In genomic region chr5:98773214-98773463, GRCh38 we compare ENCODE assay signal across 8 cellular contexts. TPM values are rescaled to one million over a fixed set of nuclear protein-coding genes. Genes with fewer than 3 reads are reported as not detected.
DNase-seq lines count a peak whose midpoint lies in the region; ATAC-seq and TF ChIP-seq lines count a peak whose summit lies in the region.

No MANE protein-coding gene starts in this region.

- no peaks in the 10 kb centered on the region for H3K9me3 ChIP-seq in ES-I3 (ENCODE audit: control insufficient read depth, insufficient read depth, low read length)
- H3K9me3 ChIP-seq in SJSA1 (replicated peaks), result no peaks in the 10 kb centered on the region
- H3K9me3 ChIP-seq in esophagus squamous epithelium, result no peaks in the 10 kb centered on the region
- H3K9me3 ChIP-seq in prostate gland, result no peaks in the 10 kb centered on the region

- DNase-seq in SJSA1 (ENCODE audit: low read depth in 1 of 2, low spot score in 2 of 2), result no peak
- no peak for DNase-seq in esophagus squamous epithelium (lab: John Stamatoyannopoulos, UW)
- no peak for DNase-seq in prostate gland (ENCODE audit: low spot score)
- no peak for DNase-seq in NCI-H774 (lab: John Stamatoyannopoulos, UW)
- no peak for DNase-seq in SK-N-DZ (ENCODE audit: low spot score)
- DNase-seq in NCI-H2196 treated with DMSO at 0.1 percent for 48 hours (lab: John Stamatoyannopoulos, UW; ENCODE audit: unreplicated experiment), result no peak

- TF ChIP-seq CTCF in esophagus squamous epithelium (IDR thresholded peaks at IDR 0.05), result no peak
- TF ChIP-seq CTCF in prostate gland (IDR thresholded peaks at IDR 0.05), result no peak

- TF ChIP-seq POLR2A in esophagus squamous epithelium (IDR thresholded peaks at IDR 0.05) (no peak), prostate gland (IDR thresholded peaks at IDR 0.05) (no peak)

- H3K27ac ChIP-seq in SJSA1 (peak overlapping the region; percentile 19; the same call in 1 of the 2 replicates), esophagus squamous epithelium (peak overlapping the region; percentile 94 to 97 (median 96)), prostate gland (peak overlapping the region; percentile 93 to 94)

- H3K36me3 ChIP-seq in ES-I3 (ENCODE audit: insufficient read depth, low read length), result peaks cover 8% of the 10 kb centered on the region; the same call in 1 of the 2 replicates
- peaks cover 27% of the 10 kb centered on the region for H3K36me3 ChIP-seq in SJSA1
- H3K36me3 ChIP-seq in esophagus squamous epithelium, result no peaks in the 10 kb centered on the region
- H3K36me3 ChIP-seq in prostate gland, result no peaks in the 10 kb centered on the region

- 1 to 2% methylated on average over 16 of the region's 16 CpGs for WGBS in esophagus squamous epithelium, 2 donors
- WGBS in prostate gland, result 0% methylated on average over 16 of the region's 16 CpGs

- intact Hi-C loops in esophagus squamous epithelium (cut with DNase I) (no loop called here), prostate gland (cut with DNase I) (loop anchor here (5.0 to 10.0 kb wide), 4 partner anchors 341 to 1966 kb away; partner anchors contain the start of genes ERAP1 and RIOK2)

- H3K27me3 ChIP-seq in SJSA1 (replicated peaks), result no peaks in the 10 kb centered on the region
- peaks cover 0 to 16% (median 0%) of the 10 kb centered on the region in 4 donors for H3K27me3 ChIP-seq in esophagus squamous epithelium
- H3K27me3 ChIP-seq in prostate gland (replicated peaks; ENCODE audit: insufficient read depth), result no peaks in the 10 kb centered on the region

- peak overlapping the region; percentile 54; the same call in 1 of the 2 replicates for H3K9ac ChIP-seq in ES-I3 (ENCODE audit: low read depth, low read length)

- H3K4me3 ChIP-seq in SJSA1 (peak overlapping the region; percentile 83), esophagus squamous epithelium (peak overlapping the region; percentile 74 to 92 (median 84)), prostate gland (peak overlapping the region; percentile 75 to 92)

- H3K4me1 ChIP-seq in ES-I3 (ENCODE audit: insufficient read depth, low read length) (peaks cover 20% of the 10 kb centered on the region; the same call in 1 of the 2 replicates), SJSA1 (replicated peaks) (peaks cover 31% of the 10 kb centered on the region), esophagus squamous epithelium (peaks cover 13 to 86% (median 28%) of the 10 kb centered on the region in 3 donors), prostate gland (replicated peaks) (peaks cover 3% of the 10 kb centered on the region)

- ATAC-seq in GM21825 (IDR thresholded peaks at IDR 0.05; ENCODE audit: unreplicated experiment), result no peak

RNA-seq across cellular contexts. Expression of gene RGMB, which starts 0.3 kb away (rescaled TPM):
- total RNA-seq in SJSA1 (2014; rRNA removed; shearing (Covaris generic)), result 30.4 and 39.2 TPM in 2 replicates
- total RNA-seq in esophagus squamous epithelium (10 to 100 TPM; 13.0 to 31.7 (median 14.2) TPM), prostate gland (10 to 100 TPM; 56.5 to 62.2 TPM)
- polyA plus RNA-seq in SK-N-DZ (2014; cell fraction: cytosol; rRNA removed), result 25.6 and 29.0 TPM in 2 replicates
- polyA plus RNA-seq in SK-N-DZ (2014; cell fraction: nucleus; rRNA removed), result 31.1 and 46.0 TPM in 2 replicates

Comparison
In these comparisons a context has a peak if more than half of its experiments do, and no peak if none do; other contexts are left out.
1. H3K27ac ChIP-seq: peak in every context shown above with its lines; median percentile 96 in esophagus squamous epithelium; 94 in prostate gland; 19 in SJSA1.